8 cellular contexts compared by ENCODE assay signal in the genomic region with DNA sequence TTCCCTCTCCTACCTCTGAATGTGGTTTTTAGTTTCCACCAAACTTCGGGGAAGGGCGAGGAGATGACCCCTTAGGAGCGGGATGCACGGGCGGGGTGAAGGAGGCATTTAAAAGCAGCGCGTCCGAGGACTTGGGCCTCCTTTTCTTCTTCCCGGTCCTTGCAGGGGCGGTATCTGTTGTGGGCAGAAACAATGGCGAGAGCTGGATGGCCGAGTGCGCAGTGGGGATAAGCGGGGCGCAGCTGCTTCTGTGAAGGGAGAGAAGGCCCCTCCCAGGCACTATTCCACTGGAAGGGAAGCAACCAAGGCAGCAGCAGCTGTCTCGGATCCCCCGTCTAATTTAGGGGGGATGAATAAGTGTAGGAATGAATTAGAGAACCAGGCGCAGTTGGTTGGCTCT. TPM values are rescaled to one million over a fixed set of nuclear protein-coding genes. Genes with fewer than 3 reads are reported as not detected.
DNase-seq lines count a peak whose midpoint lies in the region; ATAC-seq, FAIRE-seq and TF ChIP-seq lines count a peak whose summit lies in the region.

No MANE protein-coding gene starts in this region.

- H3K9me3 ChIP-seq in DND-41 (ENCODE audit: insufficient read depth, low read length, severe bottlenecking), result no peaks in the 10 kb centered on the region
- no peaks in the 10 kb centered on the region for H3K9me3 ChIP-seq in HUES6 (ENCODE audit: control insufficient read depth, insufficient read depth, low read depth, low read length)
- no peaks in the 10 kb centered on the region for H3K9me3 ChIP-seq in keratinocyte (ENCODE audit: control insufficient read depth, low read depth, low read length)
- no peaks in the 10 kb centered on the region for H3K9me3 ChIP-seq in skeletal muscle tissue (ENCODE audit: control insufficient read depth in 3 of 3, low read length in 3 of 3)

- DNase-seq in DND-41 (peak; percentile 43), SW480 (ENCODE audit: low spot score) (peak; percentile 40), keratinocyte (ENCODE audit: low read depth, low spot score) (no peak), NCI-H774 (lab: John Stamatoyannopoulos, UW) (no peak)
- peak; percentile 4 for DNase-seq in central memory CD4-positive, alpha-beta T cell

- H3K27ac ChIP-seq in DND-41 (ENCODE audit: low read length) (peak overlapping the region; percentile 83), HUES6 (ENCODE audit: low read depth, low read length) (peak overlapping the region; percentile 91), keratinocyte (ENCODE audit: control insufficient read depth, insufficient read depth, low read length) (peak overlapping the region; percentile 84), skeletal muscle tissue (ENCODE audit: low read depth, low read length) (peak overlapping the region; percentile 95)

- peak; percentile 58 for FAIRE-seq in keratinocyte (lab: Jason Lieb, UNC)

- no peak for ATAC-seq in DND-41 (ENCODE audit: insufficient read depth, low read depth)
- no peak for ATAC-seq in HG03457 (IDR thresholded peaks at IDR 0.05; ENCODE audit: unreplicated experiment)

- no peaks in the 10 kb centered on the region for H3K9me1 ChIP-seq in keratinocyte (ENCODE audit: control insufficient read depth, extremely low read depth, insufficient read depth, low read length)

- peaks cover 61% of the 10 kb centered on the region for H3K79me2 ChIP-seq in DND-41 (ENCODE audit: insufficient read depth, low read length)
- peaks cover 57% of the 10 kb centered on the region for H3K79me2 ChIP-seq in keratinocyte (ENCODE audit: control insufficient read depth, insufficient read depth, low read length)

- dilution Hi-C loops in keratinocyte (cut with MboI; ENCODE audit: extremely low pct_ligation_motif_present, low sequenced_read_pairs), result no loop called here

- peaks cover 43% of the 10 kb centered on the region for H3K36me3 ChIP-seq in DND-41 (ENCODE audit: insufficient read depth, low read length)
- peaks cover 32% of the 10 kb centered on the region for H3K36me3 ChIP-seq in HUES6 (ENCODE audit: control insufficient read depth, insufficient read depth, low read length)
- H3K36me3 ChIP-seq in keratinocyte (ENCODE audit: control insufficient read depth in 2 of 2, extremely low read depth in 1 of 2, insufficient read depth in 2 of 2, low read length in 2 of 2), result peaks cover 5 to 7% of the 10 kb centered on the region in 2 experiments
- peaks cover 3 to 14% (median 3%) of the 10 kb centered on the region in 3 donors for H3K36me3 ChIP-seq in skeletal muscle tissue (ENCODE audit: control insufficient read depth in 3 of 3, insufficient read depth in 3 of 3, low read length in 3 of 3)

- H3K9ac ChIP-seq in DND-41 (ENCODE audit: low read depth, low read length), result peak overlapping the region; percentile 96
- H3K9ac ChIP-seq in HUES6 (ENCODE audit: low read length), result peak overlapping the region; percentile 96
- peak overlapping the region; percentile 84 for H3K9ac ChIP-seq in keratinocyte (ENCODE audit: control insufficient read depth, extremely low read depth, insufficient read depth, low read length)
- H3K9ac ChIP-seq in skeletal muscle tissue (ENCODE audit: low read depth in 1 of 3, low read length in 3 of 3), result peak overlapping the region; percentile 94 to 98 (median 94)

- no peak for TF ChIP-seq CTCF in DND-41 (IDR thresholded peaks at IDR 0.05; ENCODE audit: borderline replicate concordance, extremely low read depth, low read length, poor library complexity, severe bottlenecking)
- TF ChIP-seq CTCF in keratinocyte (optimal IDR thresholded peaks at IDR 0.05 in 1 of 3, IDR thresholded peaks at IDR 0.05 in 1 of 3, conservative IDR thresholded peaks at IDR 0.05 in 1 of 3; ENCODE audit: extremely low read depth in 1 of 3, insufficient read depth in 2 of 3, low read length in 3 of 3), result no peak

- H3K4me3 ChIP-seq in DND-41 (ENCODE audit: low read depth in 1 of 2, low read length in 2 of 2), result peak overlapping the region; percentile 98 to 100
- H3K4me3 ChIP-seq in HUES6 (ENCODE audit: low read depth, low read length), result peak overlapping the region; percentile 99
- peak overlapping the region; percentile 89 to 95 (median 94) for H3K4me3 ChIP-seq in keratinocyte (ENCODE audit: control insufficient read depth in 2 of 3, extremely low read depth in 1 of 3, insufficient read depth in 2 of 3, low read depth in 1 of 3, low read length in 3 of 3)
- peak overlapping the region; percentile 95 to 97 (median 96) for H3K4me3 ChIP-seq in skeletal muscle tissue (ENCODE audit: low read length in 3 of 3)

- H4K20me1 ChIP-seq in DND-41 (ENCODE audit: insufficient read depth, low read length) (peaks cover 45% of the 10 kb centered on the region), keratinocyte (ENCODE audit: control insufficient read depth, extremely low read depth, insufficient read depth, low read length) (no peaks in the 10 kb centered on the region)

- H2AFZ ChIP-seq in DND-41 (ENCODE audit: low read depth, low read length), result peak overlapping the region; percentile 96
- peak overlapping the region; percentile 82 for H2AFZ ChIP-seq in keratinocyte (ENCODE audit: control insufficient read depth, low read length)

- H3K27me3 ChIP-seq in DND-41 (ENCODE audit: insufficient read depth, low read length, poor library complexity) (peaks cover 9% of the 10 kb centered on the region), HUES6 (ENCODE audit: control insufficient read depth, insufficient read depth, low read length) (no peaks in the 10 kb centered on the region), keratinocyte (ENCODE audit: control insufficient read depth, extremely low read depth, insufficient read depth, low read length) (no peaks in the 10 kb centered on the region), skeletal muscle tissue (ENCODE audit: control insufficient read depth in 3 of 3, insufficient read depth in 3 of 3, low read length in 3 of 3) (no peaks in the 10 kb centered on the region)

- peak overlapping the region; percentile 91 for H3K4me2 ChIP-seq in DND-41 (ENCODE audit: insufficient read depth, low read length)
- peak overlapping the region; percentile 91 for H3K4me2 ChIP-seq in keratinocyte (ENCODE audit: control insufficient read depth, extremely low read depth, insufficient read depth, low read depth, low read length)

- H3K4me1 ChIP-seq in DND-41 (ENCODE audit: insufficient read depth, low read length) (peaks cover 44% of the 10 kb centered on the region), HUES6 (ENCODE audit: control insufficient read depth, insufficient read depth, low read length) (peaks cover 14% of the 10 kb centered on the region), keratinocyte (ENCODE audit: control insufficient read depth, extremely low read depth, insufficient read depth, low read length) (peaks cover 14% of the 10 kb centered on the region), skeletal muscle tissue (ENCODE audit: control insufficient read depth in 3 of 3, insufficient read depth in 3 of 3, low read length in 3 of 3) (peaks cover 12 to 18% (median 15%) of the 10 kb centered on the region in 3 donors)

RNA-seq across cellular contexts. Expression of gene SMARCA5, which starts 0.9 kb away (rescaled TPM):
- 12.6 to 24.7 TPM (median 15.2 TPM) in 3 replicates for polyA plus RNA-seq in keratinocyte
- polyA plus RNA-seq in keratinocyte (2011; ENCODE audit: low read depth), result 154 TPM
- 12.1 and 19.2 TPM in 2 replicates for polyA plus RNA-seq in keratinocyte (2011; cell fraction: cytosol; rRNA removed)
- polyA plus RNA-seq in keratinocyte (2011; cell fraction: nucleus; rRNA removed), result 13.8 and 20.2 TPM in 2 replicates
- polyA plus RNA-seq in keratinocyte (2012; ENCODE audit: low replicate concordance), result 28.6 and 29.9 TPM in 2 replicates
- 8.1 to 30.0 TPM (median 12.8 TPM) in 3 replicates for polyA minus RNA-seq in keratinocyte
- polyA minus RNA-seq in keratinocyte (2011; cell fraction: cytosol; rRNA and poly(A)+ RNA removed), result 21.5 TPM
- 13.0 and 29.6 TPM in 2 replicates for polyA minus RNA-seq in keratinocyte (2011; cell fraction: nucleus; rRNA and poly(A)+ RNA removed)
- 42.8 TPM for total RNA-seq in skeletal muscle tissue

Comparison
In these comparisons a context has a peak if more than half of its experiments do, and no peak if none do; other contexts are left out.
1. DNase-seq: peak in DND-41 (single experiment), SW480 (single experiment) and central memory CD4-positive, alpha-beta T cell (single experiment); none in keratinocyte (single experiment) and NCI-H774 (single experiment).
2. Peak in every context shown above with its lines, with median percentiles within 50 percentile points of each other: H3K27ac ChIP-seq, H3K4me3 ChIP-seq and H3K9ac ChIP-seq.